ENCODE assay signal across 1 cellular context in the genomic region with DNA sequence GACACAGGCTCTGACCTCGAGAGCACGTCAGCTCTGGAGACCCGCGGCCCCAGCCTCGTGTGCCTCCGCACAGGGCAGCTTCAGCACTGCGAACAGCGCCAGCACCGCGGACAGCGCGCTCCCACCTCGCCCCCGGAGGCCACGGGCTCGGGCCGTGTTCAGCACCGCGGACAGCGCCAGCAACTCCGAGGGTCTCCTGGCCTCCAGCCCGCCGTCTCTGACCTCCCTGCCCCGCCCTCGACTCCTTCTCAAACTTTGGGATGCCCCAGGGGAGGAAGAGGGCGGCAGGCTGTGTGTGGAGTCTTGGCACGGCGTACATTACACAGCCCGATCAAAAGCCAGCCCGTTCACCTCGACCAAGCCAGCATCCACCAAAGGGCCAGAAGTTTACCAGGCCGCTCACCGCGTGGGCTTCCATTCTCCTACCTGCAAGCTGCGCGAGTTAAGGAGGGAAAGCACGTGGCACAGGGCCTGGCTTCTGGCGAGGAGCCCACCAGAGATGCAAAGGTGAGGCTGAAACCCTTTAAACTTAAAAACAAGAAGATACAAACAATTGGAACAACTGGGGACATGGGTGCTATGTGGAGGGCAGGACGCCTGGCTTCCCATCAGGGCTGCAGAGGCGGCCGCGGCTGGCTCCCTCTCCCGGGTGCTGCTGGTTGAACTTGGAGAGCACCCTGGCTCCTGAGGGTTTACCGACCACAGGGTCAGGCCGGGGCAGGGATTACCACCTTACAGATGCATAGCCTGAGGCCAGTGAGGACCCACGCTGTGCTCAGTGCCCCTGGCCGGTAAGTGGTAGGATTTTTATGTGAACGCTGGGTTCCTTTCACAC.
TF ChIP-seq lines count a peak whose summit lies in the region.

No MANE protein-coding gene starts in this region.

TF ChIP-seq in HepG2, 621 proteins besides CTCF, POLR2A, EP300 and RAD21 (continued from another document and continues in another):
- TF ChIP-seq BRCA1 (CRISPR knock-in tag; IDR thresholded peaks at IDR 0.05) (peak; percentile 100), ZNF75D (CRISPR knock-in tag; IDR thresholded peaks at IDR 0.05; ENCODE audit: borderline replicate concordance) (peak; percentile 100), ZBTB4 (CRISPR knock-in tag; IDR thresholded peaks at IDR 0.05; ENCODE audit: borderline replicate concordance) (peak; percentile 100), FOXP4 (CRISPR knock-in tag; IDR thresholded peaks at IDR 0.05) (peak; percentile 93), PCBP1 (IDR thresholded peaks at IDR 0.05; ENCODE audit: borderline replicate concordance, low read depth, low read length) (no peak), SNAPC2 (CRISPR knock-in tag; IDR thresholded peaks at IDR 0.05) (peak; percentile 99), XBP1 (CRISPR knock-in tag; IDR thresholded peaks at IDR 0.05) (peak; percentile 99), FOXM1 (CRISPR knock-in tag; IDR thresholded peaks at IDR 0.05) (peak; percentile 99), ZNF510 (CRISPR knock-in tag; IDR thresholded peaks at IDR 0.05; ENCODE audit: low read depth) (peak; percentile 100), PPARG (CRISPR knock-in tag; conservative IDR thresholded peaks at IDR 0.05) (peak; percentile 97), ZMAT5 (CRISPR knock-in tag; IDR thresholded peaks at IDR 0.05; ENCODE audit: borderline replicate concordance, low read depth) (peak; percentile 99), MBNL3 (CRISPR knock-in tag; conservative IDR thresholded peaks at IDR 0.05) (0 out of 2 replicates have a peak, but pooled peaks have one; percentile 78), ZNF142 (CRISPR knock-in tag; IDR thresholded peaks at IDR 0.05) (peak; percentile 99), ISL2 (CRISPR knock-in tag; IDR thresholded peaks at IDR 0.05) (peak; percentile 99), ZSCAN22 (CRISPR knock-in tag; IDR thresholded peaks at IDR 0.05) (peak; percentile 95), ZNF484 (CRISPR knock-in tag; IDR thresholded peaks at IDR 0.05; ENCODE audit: borderline replicate concordance, low read depth) (peak; percentile 99), JUNB (CRISPR knock-in tag; IDR thresholded peaks at IDR 0.05; ENCODE audit: borderline replicate concordance) (peak; percentile 99), ZFP37 (CRISPR knock-in tag; IDR thresholded peaks at IDR 0.05; ENCODE audit: borderline replicate concordance) (peak; percentile 100), ZNF800 (CRISPR knock-in tag; IDR thresholded peaks at IDR 0.05) (peak; percentile 99), IRX3 (CRISPR knock-in tag; IDR thresholded peaks at IDR 0.05; ENCODE audit: borderline replicate concordance, low read depth) (peak; percentile 100), TOPORS (CRISPR knock-in tag; IDR thresholded peaks at IDR 0.05) (peak; percentile 100), EHMT2 (IDR thresholded peaks at IDR 0.05; ENCODE audit: borderline replicate concordance, low read depth, low read length) (peak; percentile 99), ZC3H4 (CRISPR knock-in tag; IDR thresholded peaks at IDR 0.05; ENCODE audit: borderline replicate concordance) (peak; percentile 99), FOXO1 (CRISPR knock-in tag; IDR thresholded peaks at IDR 0.05) (peak; percentile 99), JARID2 (CRISPR knock-in tag; IDR thresholded peaks at IDR 0.05; ENCODE audit: insufficient replicate concordance) (peak; percentile 100), NR2F2 (IDR thresholded peaks at IDR 0.05; ENCODE audit: borderline replicate concordance, low read depth) (no peak)
- TF ChIP-seq, protein P1, sequence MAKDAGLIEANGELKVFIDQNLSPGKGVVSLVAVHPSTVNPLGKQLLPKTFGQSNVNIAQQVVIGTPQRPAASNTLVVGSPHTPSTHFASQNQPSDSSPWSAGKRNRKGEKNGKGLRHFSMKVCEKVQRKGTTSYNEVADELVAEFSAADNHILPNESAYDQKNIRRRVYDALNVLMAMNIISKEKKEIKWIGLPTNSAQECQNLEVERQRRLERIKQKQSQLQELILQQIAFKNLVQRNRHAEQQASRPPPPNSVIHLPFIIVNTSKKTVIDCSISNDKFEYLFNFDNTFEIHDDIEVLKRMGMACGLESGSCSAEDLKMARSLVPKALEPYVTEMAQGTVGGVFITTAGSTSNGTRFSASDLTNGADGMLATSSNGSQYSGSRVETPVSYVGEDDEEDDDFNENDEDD (CRISPR knock-in tag; IDR thresholded peaks at IDR 0.05; ENCODE audit: borderline replicate concordance), result peak; percentile 94
- TF ChIP-seq, protein P2, sequence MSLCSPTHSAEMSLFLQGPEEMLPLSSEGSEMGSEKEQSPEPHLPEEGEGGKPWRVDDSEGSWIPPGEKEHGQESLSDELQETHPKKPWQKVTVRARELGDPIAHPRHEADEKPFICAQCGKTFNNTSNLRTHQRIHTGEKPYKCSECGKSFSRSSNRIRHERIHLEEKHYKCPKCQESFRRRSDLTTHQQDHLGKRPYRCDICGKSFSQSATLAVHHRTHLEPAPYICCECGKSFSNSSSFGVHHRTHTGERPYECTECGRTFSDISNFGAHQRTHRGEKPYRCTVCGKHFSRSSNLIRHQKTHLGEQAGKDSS (CRISPR knock-in tag; IDR thresholded peaks at IDR 0.05; ENCODE audit: borderline replicate concordance, low read depth), result peak; percentile 100
- TF ChIP-seq, protein P3, sequence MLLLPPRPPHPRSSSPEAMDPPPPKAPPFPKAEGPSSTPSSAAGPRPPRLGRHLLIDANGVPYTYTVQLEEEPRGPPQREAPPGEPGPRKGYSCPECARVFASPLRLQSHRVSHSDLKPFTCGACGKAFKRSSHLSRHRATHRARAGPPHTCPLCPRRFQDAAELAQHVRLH (CRISPR knock-in tag; IDR thresholded peaks at IDR 0.05; ENCODE audit: borderline replicate concordance, low read depth), result peak; percentile 100
- TF ChIP-seq, protein P4, sequence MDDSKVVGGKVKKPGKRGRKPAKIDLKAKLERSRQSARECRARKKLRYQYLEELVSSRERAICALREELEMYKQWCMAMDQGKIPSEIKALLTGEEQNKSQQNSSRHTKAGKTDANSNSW (CRISPR knock-in tag; IDR thresholded peaks at IDR 0.05; ENCODE audit: borderline replicate concordance), result peak; percentile 100
- TF ChIP-seq, protein P5, sequence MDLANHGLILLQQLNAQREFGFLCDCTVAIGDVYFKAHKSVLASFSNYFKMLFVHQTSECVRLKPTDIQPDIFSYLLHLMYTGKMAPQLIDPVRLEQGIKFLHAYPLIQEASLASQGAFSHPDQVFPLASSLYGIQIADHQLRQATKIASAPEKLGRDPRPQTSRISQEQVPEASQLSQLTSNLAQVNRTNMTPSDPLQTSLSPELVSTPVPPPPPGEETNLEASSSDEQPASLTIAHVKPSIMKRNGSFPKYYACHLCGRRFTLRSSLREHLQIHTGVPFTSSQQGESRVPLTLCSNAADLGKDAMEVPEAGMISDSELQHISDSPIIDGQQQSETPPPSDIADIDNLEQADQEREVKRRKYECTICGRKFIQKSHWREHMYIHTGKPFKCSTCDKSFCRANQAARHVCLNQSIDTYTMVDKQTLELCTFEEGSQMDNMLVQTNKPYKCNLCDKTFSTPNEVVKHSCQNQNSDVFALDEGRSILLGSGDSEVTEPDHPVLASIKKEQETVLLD (CRISPR knock-in tag; IDR thresholded peaks at IDR 0.05; ENCODE audit: low read depth), result peak; percentile 99
